Comparison of ENCODE assay signal across 9 cellular contexts in the genomic region with DNA sequence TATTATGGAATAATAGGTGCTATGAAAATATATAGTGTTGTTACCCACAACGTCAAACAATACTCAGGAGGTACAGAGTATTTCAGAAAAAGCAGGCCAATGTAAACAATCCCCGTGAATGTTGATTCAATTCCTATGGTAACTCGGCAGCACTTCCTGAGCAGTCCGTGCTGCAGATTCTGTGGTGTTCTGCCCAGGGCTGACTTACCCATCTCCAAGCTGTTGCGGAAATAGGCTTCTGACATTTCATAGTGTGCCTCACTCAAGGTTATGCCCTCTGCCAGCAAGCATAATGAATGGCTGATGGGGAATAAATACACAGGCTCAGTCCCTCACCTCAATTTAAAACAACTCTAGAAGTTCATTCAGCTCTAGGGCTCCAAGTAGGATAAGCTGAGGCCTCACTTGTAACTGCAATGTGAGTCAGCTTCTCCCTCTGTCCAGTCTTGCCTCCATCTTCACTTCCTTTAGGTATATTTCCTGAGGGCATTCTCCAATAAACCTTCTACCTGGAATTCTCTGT.
A peak's percentile ranks its signal among the peaks of the same experiment; 100 is the strongest.
DNase-seq lines count a peak whose midpoint lies in the region; ATAC-seq and TF ChIP-seq lines count a peak whose summit lies in the region.
"Had no signal": no experiment of that assay in that cellular context is flagged by ENCODE, and none has a peak within 500 bp of the region (broad histone marks: within the 10 kb centered on the region; RNA-seq: fewer than 3 reads in every experiment).

No MANE protein-coding gene starts in this region.

- intact Hi-C loops in dorsolateral prefrontal cortex (cut with DNase I), result no loop called here

- no peaks in the 10 kb centered on the region for H3K9me3 ChIP-seq in endodermal cell (ENCODE audit: control insufficient read depth, low read length)

- H3K4me1 ChIP-seq in endodermal cell (ENCODE audit: control insufficient read depth, insufficient read depth, low read length), result peaks cover 16% of the 10 kb centered on the region

- in situ Hi-C loops in G401 (cut with HindIII; ENCODE audit: low sequenced_read_pairs), result no loop called here

- H3K4me3 ChIP-seq in endodermal cell (ENCODE audit: low read length) (no peak overlapping the region), dorsolateral prefrontal cortex (no peak overlapping the region)

- H3K9ac ChIP-seq in endodermal cell (ENCODE audit: extremely low read depth, low read length, poor library complexity, severe bottlenecking), result no peak overlapping the region

- H3K36me3 Mint-ChIP-seq in endodermal cell (ENCODE audit: low read depth) (no peaks in the 10 kb centered on the region), neural crest cell (ENCODE audit: low read depth) (no peaks in the 10 kb centered on the region)

- 72 to 74% methylated on average over 4 to 5 of the region's 5 CpGs for WGBS in endodermal cell (ENCODE audit: insufficient coverage in 1 of 2, insufficient read length in 1 of 2), 2 experiments

- ATAC-seq in HG03097 (IDR thresholded peaks at IDR 0.05; ENCODE audit: low FRiP score, unreplicated experiment), result no peak

- H3K4me1 Mint-ChIP-seq in endodermal cell (peaks cover 32% of the 10 kb centered on the region), neural crest cell (peaks cover 16% of the 10 kb centered on the region)

- H3K27me3 Mint-ChIP-seq in endodermal cell (ENCODE audit: insufficient read depth) (no peaks in the 10 kb centered on the region), neural crest cell (ENCODE audit: low read depth) (no peaks in the 10 kb centered on the region)

- DNase-seq in G401 (ENCODE audit: low spot score), result peak; percentile 48
- peak; percentile 57 for DNase-seq in NCI-H226
- DNase-seq in endodermal cell, result no peak
- no peak for DNase-seq in neural crest cell (ENCODE audit: low read depth, low spot score)
- DNase-seq in dorsolateral prefrontal cortex, result no peak
- no peak for DNase-seq in cortex of kidney (lab: John Stamatoyannopoulos, UW)
- no peak for DNase-seq in AML-193 (lab: John Stamatoyannopoulos, UW)
- DNase-seq: kidney had no signal

- H3K27ac ChIP-seq in endodermal cell (ENCODE audit: low read depth, low read length) (no peak overlapping the region), dorsolateral prefrontal cortex (no peak overlapping the region)

- no peaks in the 10 kb centered on the region for H3K36me3 ChIP-seq in endodermal cell (ENCODE audit: control insufficient read depth, insufficient read depth, low read length)

- no peak for TF ChIP-seq CTCF in endodermal cell (conservative IDR thresholded peaks at IDR 0.05)
- no peak for TF ChIP-seq CTCF in neural crest cell (conservative IDR thresholded peaks at IDR 0.05)
- TF ChIP-seq CTCF in dorsolateral prefrontal cortex (IDR thresholded peaks at IDR 0.05 in 54 of 56, conservative IDR thresholded peaks at IDR 0.05 in 2 of 56; ENCODE audit: low read depth in 1 of 56, partially characterized antibody in 56 of 56), result no peak

- no peaks in the 10 kb centered on the region for H3K27me3 ChIP-seq in endodermal cell (ENCODE audit: control insufficient read depth, insufficient read depth, low read length, poor library complexity, severe bottlenecking)
- no peaks in the 10 kb centered on the region for H3K27me3 ChIP-seq in dorsolateral prefrontal cortex

- H3K27ac Mint-ChIP-seq in endodermal cell (peak overlapping the region; percentile 79), neural crest cell (ENCODE audit: unreplicated experiment) (peak overlapping the region; percentile 63)

- no peaks in the 10 kb centered on the region for H3K9me3 Mint-ChIP-seq in endodermal cell
- H3K9me3 Mint-ChIP-seq in neural crest cell, result no peaks in the 10 kb centered on the region

- H3K4me3 Mint-ChIP-seq in endodermal cell, result no peak overlapping the region
- no peak overlapping the region for H3K4me3 Mint-ChIP-seq in neural crest cell

Comparison
In these comparisons a context has a peak if more than half of its experiments do, and no peak if none do; other contexts are left out.
1. DNase-seq: peak in G401 (single experiment) and NCI-H226 (single experiment); none in endodermal cell (single experiment), neural crest cell (single experiment), dorsolateral prefrontal cortex (0 of 10), cortex of kidney (single experiment) and AML-193 (0 of 2).